Comparison of ENCODE assay signal across 11 cellular contexts in genomic region chr15:41233367-41233771, GRCh38. TPM values are rescaled to one million over a fixed set of nuclear protein-coding genes. Genes with fewer than 3 reads are reported as not detected.
DNase-seq lines count a peak whose midpoint lies in the region; TF ChIP-seq lines count a peak whose summit lies in the region.
"Had no signal": no experiment of that assay in that cellular context is flagged by ENCODE, and none has a peak within 500 bp of the region (broad histone marks: within the 10 kb centered on the region; RNA-seq: fewer than 3 reads in every experiment).

No MANE protein-coding gene starts in this region.

- H3K36me3 ChIP-seq in hepatocyte (replicated peaks; ENCODE audit: insufficient read depth, low read depth) (no peaks in the 10 kb centered on the region), subcutaneous abdominal adipose tissue (ENCODE audit: control insufficient read depth in 5 of 5, insufficient read depth in 5 of 5, low read length in 5 of 5) (peaks cover 0 to 4% (median 0%) of the 10 kb centered on the region in 5 donors)
- H3K36me3 ChIP-seq: transverse colon had no signal

- no peak overlapping the region for H2AFZ ChIP-seq in hepatocyte

- H3K27ac Mint-ChIP-seq in mesothelial cell of epicardium (no peak overlapping the region), CD14-positive monocyte (no peak overlapping the region)

- H3K4me3 Mint-ChIP-seq in mesothelial cell of epicardium = no peak overlapping the region
- no peak overlapping the region for H3K4me3 Mint-ChIP-seq in CD14-positive monocyte

- peak overlapping the region; percentile 94 for H3K4me2 ChIP-seq in hepatocyte

- DNase-seq in activated CD4-positive, alpha-beta T cell treated with anti-CD3 and anti-CD28 coated beads for 48 hours = peak; percentile 12
- DNase-seq in activated CD4-positive, alpha-beta T cell treated with anti-CD3 and anti-CD28 coated beads for 1 hour = no peak
- DNase-seq in amniotic stem cell (lab: John Stamatoyannopoulos, UW) (peak; percentile 24), hepatocyte (ENCODE audit: low spot score) (peak; percentile 32), mesothelial cell of epicardium (ENCODE audit: low spot score in 2 of 2, unreplicated experiment in 2 of 2) (no peak), DMS114 treated with DMSO at 0.1 percent for 48 hours (lab: John Stamatoyannopoulos, UW; ENCODE audit: unreplicated experiment) (no peak), CD14-positive monocyte (ENCODE audit: low spot score) (no peak)
- DNase-seq: NCI-H2081; stimulated activated CD4-positive, alpha-beta T cell treated with anti-CD3 and anti-CD28 coated beads, Interleukin-4, amount 100 ng/mL, for 1 hour; transverse colon had no signal

- H3K4me1 Mint-ChIP-seq in mesothelial cell of epicardium (peaks cover 16% of the 10 kb centered on the region), CD14-positive monocyte (peaks cover 30% of the 10 kb centered on the region)

- TF ChIP-seq CTCF in hepatocyte (IDR thresholded peaks at IDR 0.05; ENCODE audit: poor library complexity) = no peak
- no peak for TF ChIP-seq CTCF in mesothelial cell of epicardium (IDR thresholded peaks at IDR 0.05; ENCODE audit: unreplicated experiment)
- TF ChIP-seq CTCF in CD14-positive monocyte (IDR thresholded peaks at IDR 0.05) = no peak

- peaks cover 70% of the 10 kb centered on the region for H3K79me2 ChIP-seq in hepatocyte

- H3K27ac ChIP-seq in hepatocyte (no peak overlapping the region), subcutaneous abdominal adipose tissue (ENCODE audit: low read depth, low read length) (peak overlapping the region; percentile 97)

- intact Hi-C loops in CD14-positive monocyte (cut with micrococcal nuclease) = loop anchor here (5.0 kb wide), 2 partner anchors 99 to 116 kb away; partner anchors contain the start of genes INO80 (in 1 of the 2), NUSAP1 (in 1 of the 2) and OIP5 (in 1 of the 2)

- H3K9me3 ChIP-seq in hepatocyte (ENCODE audit: low read depth) = no peaks in the 10 kb centered on the region
- H3K9me3 ChIP-seq in subcutaneous abdominal adipose tissue (ENCODE audit: control insufficient read depth in 5 of 5, low read length in 5 of 5) = no peaks in the 10 kb centered on the region
- H3K9me3 ChIP-seq: transverse colon had no signal

- WGBS in hepatocyte (ENCODE audit: low lambda C conversion rate, missing lambda C conversion rate) = 67% methylated on average over 1 of the region's 1 CpG

- no peaks in the 10 kb centered on the region for H4K20me1 ChIP-seq in hepatocyte (ENCODE audit: insufficient read depth, poor library complexity, severe bottlenecking)

- no peaks in the 10 kb centered on the region for H3K27me3 Mint-ChIP-seq in mesothelial cell of epicardium (ENCODE audit: low read depth)
- H3K27me3 Mint-ChIP-seq in CD14-positive monocyte (ENCODE audit: low read depth in 3 of 3) = peaks cover 0 to 2% (median 2%) of the 10 kb centered on the region in 3 donors

- peaks cover 13% of the 10 kb centered on the region for H3K4me1 ChIP-seq in hepatocyte (ENCODE audit: insufficient read depth)
- H3K4me1 ChIP-seq in subcutaneous abdominal adipose tissue (ENCODE audit: control insufficient read depth in 5 of 5, insufficient read depth in 5 of 5, low read length in 5 of 5) = peaks cover 4 to 37% (median 30%) of the 10 kb centered on the region in 5 donors

- H3K9ac ChIP-seq in subcutaneous abdominal adipose tissue (ENCODE audit: low read length in 5 of 5) = peak overlapping the region in 3 of 5 donors; percentile 45 to 97 (median 96)

- H3K36me3 Mint-ChIP-seq in mesothelial cell of epicardium (no peaks in the 10 kb centered on the region), CD14-positive monocyte (peaks cover 13 to 20% of the 10 kb centered on the region in 2 donors)

- no peaks in the 10 kb centered on the region for H3K9me3 Mint-ChIP-seq in mesothelial cell of epicardium
- H3K9me3 Mint-ChIP-seq in CD14-positive monocyte = peaks cover 0 to 4% (median 0%) of the 10 kb centered on the region in 7 donors

- no peaks in the 10 kb centered on the region for H3K27me3 ChIP-seq in hepatocyte
- no peaks in the 10 kb centered on the region for H3K27me3 ChIP-seq in subcutaneous abdominal adipose tissue (ENCODE audit: control insufficient read depth in 5 of 5, insufficient read depth in 4 of 5, low read length in 5 of 5)
- H3K27me3 ChIP-seq: transverse colon had no signal

- H3K4me3 ChIP-seq in hepatocyte (no peak overlapping the region), subcutaneous abdominal adipose tissue (ENCODE audit: low read depth in 1 of 5, low read length in 5 of 5) (peak overlapping the region in 1 of 5 donors; percentile 92)

- no peaks in the 10 kb centered on the region for H3K9me2 ChIP-seq in hepatocyte (replicated peaks; ENCODE audit: insufficient read depth)

RNA-seq across cellular contexts. Expression of gene CHP1, which starts 2.3 kb away (rescaled TPM):
- total RNA-seq in hepatocyte (152 and 163 TPM in 2 replicates), mesothelial cell of epicardium (51.8 to 58.4 TPM (median 54.1 TPM) in 3 replicates)
- polyA plus RNA-seq in hepatocyte (30.8 and 39.0 TPM in 2 replicates), CD14-positive monocyte (10 to 100 TPM; 57.2 to 58.8 TPM)

RNA-seq across cellular contexts. Expression of gene EXD1, which starts 2.8 kb away (rescaled TPM):
- total RNA-seq in hepatocyte (not detected in 2 replicates), mesothelial cell of epicardium (not detected in 3 replicates)
- polyA plus RNA-seq in hepatocyte (not detected in 2 replicates), CD14-positive monocyte (under 1 TPM in 1 of 2 donors, not detected in 1; 0.08 TPM)
- total RNA-seq: transverse colon had no signal

Comparison
In these comparisons a context has a peak if more than half of its experiments do, and no peak if none do; other contexts are left out.
1. DNase-seq: peak in activated CD4-positive, alpha-beta T cell treated with anti-CD3 and anti-CD28 coated beads for 48 hours (single experiment), amniotic stem cell (single experiment) and hepatocyte (single experiment); none in activated CD4-positive, alpha-beta T cell treated with anti-CD3 and anti-CD28 coated beads for 1 hour (single experiment), mesothelial cell of epicardium (0 of 2), DMS114 treated with DMSO at 0.1 percent for 48 hours (single experiment) and CD14-positive monocyte (single experiment).